In the genomic region with DNA sequence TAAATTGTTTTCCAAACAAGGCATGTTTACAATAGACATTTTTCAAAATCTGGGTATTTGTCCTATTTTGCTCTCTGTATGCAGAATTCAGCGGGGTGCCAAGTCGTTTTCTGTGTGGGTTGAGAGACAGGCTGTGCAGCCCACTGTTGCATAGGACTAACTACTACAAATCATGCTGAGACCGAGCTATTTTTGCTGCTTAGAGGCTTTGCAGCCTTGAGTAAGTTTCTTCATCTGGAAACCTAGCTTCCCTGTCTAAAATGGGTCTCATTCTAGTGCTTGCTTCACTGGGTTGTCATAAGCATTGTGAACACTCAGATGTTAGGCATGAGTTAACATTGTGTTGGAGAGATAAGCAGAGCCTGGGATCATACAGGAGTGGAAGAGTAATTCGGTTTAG, we compare ENCODE assay signal across 8 cellular contexts. TPM values are rescaled to one million over a fixed set of nuclear protein-coding genes. Genes with fewer than 3 reads are reported as not detected.
DNase-seq lines count a peak whose midpoint lies in the region; ATAC-seq and TF ChIP-seq lines count a peak whose summit lies in the region.

No MANE protein-coding gene starts in this region.

- H3K9me3 ChIP-seq in ES-I3 (ENCODE audit: control insufficient read depth, insufficient read depth, low read length), result no peaks in the 10 kb centered on the region

- intact Hi-C loops in natural killer cell (cut with micrococcal nuclease), result no loop called here

- peak overlapping the region; percentile 88 for H3K4me3 ChIP-seq in coronary artery

- DNase-seq in NOMO-1 treated with DMSO at 0.1 percent for 48 hours (lab: John Stamatoyannopoulos, UW; ENCODE audit: unreplicated experiment) (peak; percentile 53), coronary artery (ENCODE audit: low spot score) (peak; percentile 63), natural killer cell (no peak)
- DNase-seq in stimulated activated CD4-positive, alpha-beta T cell treated with anti-CD3 and anti-CD28 coated beads, Interleukin-4, amount 100 ng/mL, for 1 hour, result no peak
- DNase-seq in stimulated activated CD4-positive, alpha-beta T cell treated with anti-CD3 and anti-CD28 coated beads, Interleukin-2, amount 100 ng/mL, for 24 hours, result no peak

- H3K27ac Mint-ChIP-seq in natural killer cell, result peak overlapping the region; percentile 85 to 92

- peak overlapping the region; percentile 94 for H3K4me3 Mint-ChIP-seq in natural killer cell

- H3K36me3 ChIP-seq in ES-I3 (ENCODE audit: insufficient read depth, low read length), result no peaks in the 10 kb centered on the region

- H3K4me1 Mint-ChIP-seq in natural killer cell, result peaks cover 42 to 46% of the 10 kb centered on the region in 2 donors

- H3K27ac ChIP-seq in coronary artery, result peak overlapping the region in 1 of 2 donors; percentile 97

- peaks cover 5% of the 10 kb centered on the region; the same call in 1 of the 2 replicates for H3K4me1 ChIP-seq in ES-I3 (ENCODE audit: insufficient read depth, low read length)

- H3K9me3 Mint-ChIP-seq in natural killer cell, result no peaks in the 10 kb centered on the region

- H3K9ac ChIP-seq in ES-I3 (ENCODE audit: low read depth, low read length), result peak overlapping the region; percentile 95

- H3K36me3 Mint-ChIP-seq in natural killer cell, result no peaks in the 10 kb centered on the region

- no peak for ATAC-seq in natural killer cell
- no peak for ATAC-seq in GM18519 (IDR thresholded peaks at IDR 0.05; ENCODE audit: low FRiP score, unreplicated experiment)
- no peak for ATAC-seq in GM18907 (IDR thresholded peaks at IDR 0.05; ENCODE audit: unreplicated experiment)

- no peaks in the 10 kb centered on the region for H3K27me3 Mint-ChIP-seq in natural killer cell (ENCODE audit: low read depth in 2 of 2)

- TF ChIP-seq CTCF in coronary artery (IDR thresholded peaks at IDR 0.05) (no peak), natural killer cell (IDR thresholded peaks at IDR 0.05) (no peak)

RNA-seq across cellular contexts. Expression of a gene that starts 1.3 kb away (rescaled TPM):
- total RNA-seq in natural killer cell, result 10 to 100 TPM; 33.4 to 48.2 (median 33.8) TPM

Comparison
In these comparisons a context has a peak if more than half of its experiments do, and no peak if none do; other contexts are left out.
1. DNase-seq: peak in NOMO-1 treated with DMSO at 0.1 percent for 48 hours (single experiment) and coronary artery (single experiment); none in natural killer cell (single experiment), stimulated activated CD4-positive, alpha-beta T cell treated with anti-CD3 and anti-CD28 coated beads, Interleukin-4, amount 100 ng/mL, for 1 hour (single experiment) and stimulated activated CD4-positive, alpha-beta T cell treated with anti-CD3 and anti-CD28 coated beads, Interleukin-2, amount 100 ng/mL, for 24 hours (0 of 2).